Comparison of ENCODE assay signal across 1 cellular context in the genomic region with DNA sequence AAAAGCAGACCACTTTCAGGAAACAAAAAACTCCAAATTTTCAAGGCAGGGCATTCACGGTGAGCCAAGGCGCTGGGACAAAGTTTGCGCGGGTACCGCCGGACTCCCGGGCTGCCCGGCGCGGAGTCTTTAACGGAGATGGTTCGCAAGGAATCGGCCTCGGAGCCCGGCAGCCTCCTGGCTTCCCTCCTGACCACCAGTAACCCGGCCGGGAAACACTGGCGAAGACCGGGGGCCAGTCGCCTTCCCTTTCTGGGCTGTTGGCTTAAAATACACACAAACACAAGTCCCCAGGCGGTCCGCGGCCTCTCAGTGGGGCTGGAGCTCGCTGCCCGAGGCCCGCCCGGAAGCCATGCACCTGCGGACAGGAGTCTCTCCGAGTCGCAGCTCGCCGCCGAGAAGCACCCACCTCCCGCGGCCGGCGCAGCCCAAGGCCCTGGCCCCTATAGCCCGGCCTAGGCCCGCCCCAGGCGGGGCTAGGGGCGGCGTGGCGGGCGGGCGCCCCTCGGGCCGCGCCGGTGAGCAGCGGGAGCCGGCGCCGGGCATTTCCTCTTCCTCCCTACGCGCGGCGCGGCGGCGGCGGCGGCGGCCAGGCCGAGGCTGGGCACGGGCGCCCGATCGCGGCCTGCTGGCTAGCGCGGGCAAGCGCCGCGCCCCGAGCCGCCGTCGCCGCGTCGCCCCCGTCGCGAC.
TF ChIP-seq lines count a peak whose summit lies in the region.

No MANE protein-coding gene starts in this region.

TF ChIP-seq in A549, 52 proteins besides CTCF, POLR2A, EP300 and RAD21 (continued from another document):
- TF ChIP-seq HMGXB4 (CRISPR knock-in tag; IDR thresholded peaks at IDR 0.05; ENCODE audit: borderline replicate concordance) (peak; percentile 38; the same call in 1 of the 2 replicates), GATA3 (IDR thresholded peaks at IDR 0.05; ENCODE audit: borderline replicate concordance) (peak; percentile 22; the same call in 1 of the 2 replicates), BCL3 (IDR thresholded peaks at IDR 0.05) (0 out of 3 replicates have a peak, but pooled peaks have one; percentile 76), E2F6 (IDR thresholded peaks at IDR 0.05; ENCODE audit: borderline replicate concordance, low read depth) (peak; percentile 76; the same call in 1 of the 2 replicates)
TF ChIP-seq in A549: peak in this region for 8.
